In genomic region chr14:100314724-100315123, GRCh38 we compare ENCODE assay signal across 1 cellular context.
TF ChIP-seq lines count a peak whose summit lies in the region.

No MANE protein-coding gene starts in this region.

TF ChIP-seq in H1, 55 proteins besides CTCF, POLR2A, EP300 and RAD21:
- TF ChIP-seq SP1 (IDR thresholded peaks at IDR 0.05; ENCODE audit: low read depth, low read length): no peak
- TF ChIP-seq SUZ12 (IDR thresholded peaks at IDR 0.05; ENCODE audit: low read length): no peak
- no peak for TF ChIP-seq EZH2 (IDR thresholded peaks at IDR 0.05; ENCODE audit: low read depth, low read length, severe bottlenecking)
- no peak for TF ChIP-seq TEAD4 (IDR thresholded peaks at IDR 0.05; ENCODE audit: low read depth, low read length)
- no peak for TF ChIP-seq TAF1 (IDR thresholded peaks at IDR 0.05; ENCODE audit: low read depth, low read length)
- no peak for TF ChIP-seq E2F6 (IDR thresholded peaks at IDR 0.05)
- no peak for TF ChIP-seq POLR2AphosphoS5 (IDR thresholded peaks at IDR 0.05; ENCODE audit: low read depth, low read length)
- TF ChIP-seq SP2 (IDR thresholded peaks at IDR 0.05; ENCODE audit: low read length): no peak
- no peak for TF ChIP-seq BACH1 (IDR thresholded peaks at IDR 0.05; ENCODE audit: low read length)
- no peak for TF ChIP-seq YY1 (IDR thresholded peaks at IDR 0.05; ENCODE audit: low read depth, low read length)
- no peak for TF ChIP-seq MAX (IDR thresholded peaks at IDR 0.05)
- TF ChIP-seq GTF2F1 (IDR thresholded peaks at IDR 0.05; ENCODE audit: borderline replicate concordance, low read depth, low read length): no peak
- TF ChIP-seq RXRA (IDR thresholded peaks at IDR 0.05; ENCODE audit: insufficient read depth, low read depth, low read length): no peak
